In the genomic region with DNA sequence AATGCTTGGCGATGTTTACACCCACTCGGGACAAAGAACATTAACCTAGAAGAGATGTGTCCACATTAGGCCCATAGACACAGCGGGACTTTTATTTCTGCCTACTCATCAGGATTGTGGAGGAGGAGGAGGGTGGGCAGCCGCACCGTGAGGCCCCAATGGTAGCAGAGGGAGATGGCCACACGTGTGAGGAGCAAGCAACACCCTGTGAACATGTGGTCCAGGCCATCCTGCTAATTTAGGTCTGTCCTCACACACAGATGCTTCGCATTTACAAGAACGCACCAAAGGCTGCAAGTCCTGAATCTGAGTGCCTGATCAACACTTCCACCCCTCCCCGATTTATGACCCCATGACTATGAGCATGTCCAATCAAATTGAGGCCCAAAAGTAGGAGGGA, we compare ENCODE assay signal across 8 cellular contexts.
"Had no signal": no experiment of that assay in that cellular context is flagged by ENCODE, and none has a peak within 500 bp of the region (broad histone marks: within the 10 kb centered on the region; RNA-seq: fewer than 3 reads in every experiment).

No MANE protein-coding gene starts in this region.

- ATAC-seq: GM12878 had no signal

- DNase-seq: GDM1, GF-D8 had no signal

- FAIRE-seq: G401.6, GM12878, GM12891, GM12892, GM18507, GM19239 had no signal

- H3K4me3 ChIP-seq: GM12878 had no signal
